8 cellular contexts compared by ENCODE assay signal in genomic region chrX:140762061-140762460, GRCh38. TPM values are rescaled to one million over a fixed set of nuclear protein-coding genes. Genes with fewer than 3 reads are reported as not detected.
DNase-seq lines count a peak whose midpoint lies in the region; ATAC-seq and TF ChIP-seq lines count a peak whose summit lies in the region.

No MANE protein-coding gene starts in this region.

- peak in 2 of 3 donors; percentile 15 to 50 for DNase-seq in CD4-positive, CD25-positive, alpha-beta regulatory T cell
- peak; percentile 11 for DNase-seq in NCI-H774 (lab: John Stamatoyannopoulos, UW)
- DNase-seq in breast epithelium (ENCODE audit: low spot score in 2 of 2) = no peak
- peak; percentile 78 for DNase-seq in iris pigment epithelial cell (ENCODE audit: low read depth)
- DNase-seq in superior temporal gyrus (ENCODE audit: extremely low spot score) = peak; percentile 82

- H3K36me3 ChIP-seq in CD4-positive, CD25-positive, alpha-beta regulatory T cell (ENCODE audit: control insufficient read depth, insufficient read depth, low read length) = no peaks in the 10 kb centered on the region
- H3K36me3 ChIP-seq in breast epithelium = no peaks in the 10 kb centered on the region

- no peaks in the 10 kb centered on the region for H3K4me1 Mint-ChIP-seq in CD4-positive, CD25-positive, alpha-beta regulatory T cell

- peak; percentile 14 to 51 (median 48) for TF ChIP-seq CTCF in breast epithelium (IDR thresholded peaks at IDR 0.05)

- H3K27ac ChIP-seq in CD4-positive, CD25-positive, alpha-beta regulatory T cell (ENCODE audit: insufficient read depth, low read length, poor library complexity, severe bottlenecking) = no peak overlapping the region
- H3K27ac ChIP-seq in breast epithelium = no peak overlapping the region

- intact Hi-C loops in breast epithelium (cut with DNase I; ENCODE audit: low total_unique reads) = loop anchor here (10.0 kb wide), 1 partner anchor 1783 kb away; no protein-coding TSS in a partner anchor

- H3K27me3 ChIP-seq in CD4-positive, CD25-positive, alpha-beta regulatory T cell (ENCODE audit: control insufficient read depth, insufficient read depth, low read length) = no peaks in the 10 kb centered on the region
- H3K27me3 ChIP-seq in breast epithelium = peaks cover 0 to 29% of the 10 kb centered on the region in 2 donors

- ATAC-seq in CD4-positive, CD25-positive, alpha-beta regulatory T cell (ENCODE audit: low read depth in 2 of 2) = no peak
- ATAC-seq in GM18499 (IDR thresholded peaks at IDR 0.05; ENCODE audit: insufficient read depth, unreplicated experiment) (peak; percentile 72), HG03060 (IDR thresholded peaks at IDR 0.05; ENCODE audit: low read depth, unreplicated experiment) (peak; percentile 67), GM18858 (IDR thresholded peaks at IDR 0.05; ENCODE audit: unreplicated experiment) (no peak)

- TF ChIP-seq POLR2A in breast epithelium (IDR thresholded peaks at IDR 0.05) = no peak

- H3K9me3 ChIP-seq in CD4-positive, CD25-positive, alpha-beta regulatory T cell (ENCODE audit: control insufficient read depth in 2 of 2, low read length in 2 of 2) = no peaks in the 10 kb centered on the region
- no peaks in the 10 kb centered on the region for H3K9me3 ChIP-seq in breast epithelium

- no peaks in the 10 kb centered on the region for H3K4me1 ChIP-seq in CD4-positive, CD25-positive, alpha-beta regulatory T cell (ENCODE audit: control insufficient read depth, insufficient read depth, low read length, poor library complexity, severe bottlenecking)
- H3K4me1 ChIP-seq in breast epithelium = no peaks in the 10 kb centered on the region

- no peaks in the 10 kb centered on the region for H3K36me3 Mint-ChIP-seq in CD4-positive, CD25-positive, alpha-beta regulatory T cell

- no peak overlapping the region for H3K4me3 ChIP-seq in CD4-positive, CD25-positive, alpha-beta regulatory T cell (ENCODE audit: low read depth, low read length)
- H3K4me3 ChIP-seq in breast epithelium = no peak overlapping the region

- peaks cover 6% of the 10 kb centered on the region for H3K27me3 Mint-ChIP-seq in CD4-positive, CD25-positive, alpha-beta regulatory T cell

- H3K27ac Mint-ChIP-seq in CD4-positive, CD25-positive, alpha-beta regulatory T cell = no peak overlapping the region

- no peak overlapping the region for H3K4me3 Mint-ChIP-seq in CD4-positive, CD25-positive, alpha-beta regulatory T cell

- no peaks in the 10 kb centered on the region for H3K9me3 Mint-ChIP-seq in CD4-positive, CD25-positive, alpha-beta regulatory T cell

RNA-seq across cellular contexts. Expression of gene LINC00632, which starts 52.5 kb away (rescaled TPM):
- 0.54 TPM for total RNA-seq in CD4-positive, CD25-positive, alpha-beta regulatory T cell
- not detected for polyA plus RNA-seq in CD4-positive, CD25-positive, alpha-beta regulatory T cell
- 100 to 1,000 TPM in 2 of 3 donors, 10 to 100 TPM in 1; 90.1 to 616 (median 133) TPM for total RNA-seq in breast epithelium

Comparison
In these comparisons a context has a peak if more than half of its experiments do, and no peak if none do; other contexts are left out.
1. ATAC-seq: peak in GM18499 (single experiment) and HG03060 (single experiment); none in CD4-positive, CD25-positive, alpha-beta regulatory T cell (0 of 2) and GM18858 (single experiment).
2. DNase-seq: peak in CD4-positive, CD25-positive, alpha-beta regulatory T cell (2 of 3), NCI-H774 (single experiment), iris pigment epithelial cell (single experiment) and superior temporal gyrus (single experiment); none in breast epithelium (0 of 2).
3. RNA of gene LINC00632, which starts 52.5 kb away (total RNA-seq): 90.1 to 616 TPM in breast epithelium; 0.54 TPM in CD4-positive, CD25-positive, alpha-beta regulatory T cell (single experiment); every median in the first group is over 10 times any median in the second.